ENCODE assay signal across 9 cellular contexts in genomic region chr3:134846943-134847342, GRCh38. TPM values are rescaled to one million over a fixed set of nuclear protein-coding genes. Genes with fewer than 3 reads are reported as not detected.
DNase-seq lines count a peak whose midpoint lies in the region; ATAC-seq and TF ChIP-seq lines count a peak whose summit lies in the region.
"Had no signal": no experiment of that assay in that cellular context is flagged by ENCODE, and none has a peak within 500 bp of the region (broad histone marks: within the 10 kb centered on the region; RNA-seq: fewer than 3 reads in every experiment).

No MANE protein-coding gene starts in this region.

- H3K4me1 ChIP-seq in heart right ventricle = peaks cover 0 to 31% (median 21%) of the 10 kb centered on the region in 9 donors
- H3K4me1 ChIP-seq in right atrium auricular region = no peaks in the 10 kb centered on the region
- no peaks in the 10 kb centered on the region for H3K4me1 ChIP-seq in stomach
- H3K4me1 ChIP-seq in HAP-1 = no peaks in the 10 kb centered on the region
- H3K4me1 ChIP-seq: parathyroid adenoma had no signal

- TF ChIP-seq EP300 in stomach (IDR thresholded peaks at IDR 0.05) = no peak

- ATAC-seq in heart right ventricle = peak; percentile 49 to 86 (median 72)

- no peaks in the 10 kb centered on the region for H3K36me3 ChIP-seq in heart right ventricle
- H3K36me3 ChIP-seq in right atrium auricular region = no peaks in the 10 kb centered on the region
- no peaks in the 10 kb centered on the region for H3K36me3 ChIP-seq in stomach
- no peaks in the 10 kb centered on the region for H3K36me3 ChIP-seq in HAP-1 (replicated peaks)

- H3K9me3 ChIP-seq in heart right ventricle = peaks cover 0 to 26% (median 7%) of the 10 kb centered on the region in 11 donors
- peaks cover 0 to 16% of the 10 kb centered on the region in 2 donors for H3K9me3 ChIP-seq in right atrium auricular region
- peaks cover 0 to 14% (median 6%) of the 10 kb centered on the region in 4 donors for H3K9me3 ChIP-seq in stomach
- no peaks in the 10 kb centered on the region for H3K9me3 ChIP-seq in HAP-1

- intact Hi-C loops in heart right ventricle (cut with DNase I) = no loop called here
- intact Hi-C loops in stomach (cut with DNase I; ENCODE audit: low total_unique reads) = no loop called here

- H3K27ac ChIP-seq in heart right ventricle (peak overlapping the region in 1 of 10 donors; percentile 9), right atrium auricular region (no peak overlapping the region), stomach (no peak overlapping the region)
- H3K27ac ChIP-seq: parathyroid adenoma had no signal

- no peak for TF ChIP-seq POLR2A in stomach (IDR thresholded peaks at IDR 0.05)

- H3K4me3 ChIP-seq in heart right ventricle (no peak overlapping the region), right atrium auricular region (no peak overlapping the region), stomach (no peak overlapping the region), HAP-1 (no peak overlapping the region)

- no peak for TF ChIP-seq CTCF in heart right ventricle (IDR thresholded peaks at IDR 0.05)
- TF ChIP-seq CTCF in right atrium auricular region (IDR thresholded peaks at IDR 0.05) = no peak
- no peak for TF ChIP-seq CTCF in stomach (IDR thresholded peaks at IDR 0.05)

- WGBS in heart right ventricle, 2 donors = 29 to 46% methylated on average over 10 of the region's 10 CpGs
- WGBS in stomach, 5 donors = 13 to 27% (median 18%) methylated on average over 10 of the region's 10 CpGs

- DNase-seq in heart right ventricle (peak in 1 of 2 donors; percentile 17), right atrium auricular region (ENCODE audit: low spot score) (no peak), amniotic epithelial cell (ENCODE audit: low read depth) (peak; percentile 83), iPS-NIHi7 (ENCODE audit: extremely low spot score) (peak; percentile 60), AML-193 (lab: John Stamatoyannopoulos, UW) (no peak), stomach (no peak), pons (ENCODE audit: low spot score) (no peak), HAP-1 (ENCODE audit: low spot score in 2 of 2) (no peak)

- in situ Hi-C loops in HAP-1 (cut with MboI; ENCODE audit: low sequenced_read_pairs) = no loop called here

- H3K27me3 ChIP-seq in heart right ventricle = no peaks in the 10 kb centered on the region
- no peaks in the 10 kb centered on the region for H3K27me3 ChIP-seq in right atrium auricular region
- peaks cover 0 to 5% (median 0%) of the 10 kb centered on the region in 3 donors for H3K27me3 ChIP-seq in stomach
- no peaks in the 10 kb centered on the region for H3K27me3 ChIP-seq in HAP-1 (ENCODE audit: low read depth)

RNA-seq across cellular contexts. Expression of gene EPHB1, which starts 51.9 kb away (rescaled TPM):
- total RNA-seq in heart right ventricle = 1 to 10 TPM; 1.1 to 3.4 (median 1.8) TPM
- polyA plus RNA-seq in heart right ventricle = under 1 TPM; 0.07 to 0.57 TPM
- 1 to 10 TPM; 1.9 to 3.2 TPM for total RNA-seq in right atrium auricular region
- 1 to 10 TPM in 2 of 5 donors, under 1 TPM in 1, not detected in 2; 0.73 to 2.3 (median 1.3) TPM for total RNA-seq in stomach
- under 1 TPM in 1 of 3 donors, not detected in 2; 0.13 TPM for polyA plus RNA-seq in stomach

Comparison
In these comparisons a context has a peak if more than half of its experiments do, and no peak if none do; other contexts are left out.
1. DNase-seq: peak in amniotic epithelial cell (single experiment) and iPS-NIHi7 (single experiment); none in right atrium auricular region (single experiment), AML-193 (0 of 2), stomach (single experiment), pons (single experiment) and HAP-1 (0 of 2).